Comparison of ENCODE assay signal across 20 cellular contexts in the genomic region with DNA sequence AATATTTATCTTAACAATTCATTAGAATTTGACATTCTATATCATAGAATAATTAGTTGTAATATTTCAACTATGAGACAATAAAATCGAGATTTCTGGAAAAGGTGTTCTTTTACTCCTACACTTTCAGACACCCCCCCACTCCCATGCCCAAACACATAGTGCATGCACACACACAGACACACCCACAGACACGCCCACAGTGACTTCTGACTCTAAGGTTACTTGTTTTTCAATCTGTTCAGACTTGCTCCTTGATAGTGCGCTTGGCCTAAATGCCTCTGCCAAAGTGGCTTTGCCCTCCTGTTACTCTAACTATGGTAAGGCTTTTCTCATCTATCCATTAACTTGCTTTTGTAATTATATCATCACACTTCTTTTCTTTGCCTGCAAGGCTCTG.
A peak's percentile ranks its signal among the peaks of the same experiment; 100 is the strongest.
DNase-seq lines count a peak whose midpoint lies in the region; ATAC-seq and TF ChIP-seq lines count a peak whose summit lies in the region.
"Had no signal": no experiment of that assay in that cellular context is flagged by ENCODE, and none has a peak within 500 bp of the region (broad histone marks: within the 10 kb centered on the region; RNA-seq: fewer than 3 reads in every experiment).

No MANE protein-coding gene starts in this region.

- in situ Hi-C loops in GM13977 (cut with MboI; ENCODE audit: low pct_unique_long_range_greater_than_20kb, low sequenced_read_pairs, unreplicated experiment), result no loop called here

- TF ChIP-seq CTCF in foreskin keratinocyte (conservative IDR thresholded peaks at IDR 0.05) (no peak), GM13977 (IDR thresholded peaks at IDR 0.05; ENCODE audit: extremely low read depth, insufficient read depth, missing control alignments) (no peak)

- no peaks in the 10 kb centered on the region for H3K27me3 ChIP-seq in foreskin keratinocyte

- ATAC-seq in foreskin keratinocyte, result peak; percentile 86
- no peak for ATAC-seq in left lobe of liver
- ATAC-seq: A549, GM12878, K562, T-cell had no signal

- DNase-seq in DMS 273 (lab: John Stamatoyannopoulos, UW; ENCODE audit: unreplicated experiment) (peak; percentile 58), HPDE6-E6E7 (ENCODE audit: extremely low spot score) (peak; percentile 44), OCI-M1 (lab: John Stamatoyannopoulos, UW) (peak; percentile 42), foreskin keratinocyte (peak in 1 of 2 donors; percentile 58), GM13977 (ENCODE audit: low spot score) (no peak), NCI-H345 treated with DMSO at 0.1 percent for 48 hours (lab: John Stamatoyannopoulos, UW; ENCODE audit: unreplicated experiment) (no peak), left lobe of liver (ENCODE audit: low spot score) (no peak)
- DNase-seq: CD4-positive, alpha-beta T cell; DMS53; EL; GOT3; NCI-H1417 treated with DMSO at 0.1 percent for 48 hours; NCI-H1930; NCI-H510A treated with DMSO at 0.1 percent for 48 hours; Right ventricle myocardium superior; T-cell had no signal

- H3K27ac ChIP-seq in foreskin keratinocyte, result no peak overlapping the region
- H3K27ac ChIP-seq: A549, SK-N-MC had no signal

- H3K4me1 ChIP-seq in foreskin keratinocyte, result peaks cover 6% of the 10 kb centered on the region
- H3K4me1 ChIP-seq: A549 had no signal

Comparison
In these comparisons a context has a peak if more than half of its experiments do, and no peak if none do; other contexts are left out.
1. DNase-seq: peak in DMS 273 (single experiment), HPDE6-E6E7 (single experiment) and OCI-M1 (single experiment); none in GM13977 (single experiment), NCI-H345 treated with DMSO at 0.1 percent for 48 hours (single experiment) and left lobe of liver (single experiment).